ENCODE assay signal across 10 cellular contexts in genomic region chr6:121652726-121653623, GRCh38.
DNase-seq lines count a peak whose midpoint lies in the region; ATAC-seq and TF ChIP-seq lines count a peak whose summit lies in the region.
"Had no signal": no experiment of that assay in that cellular context is flagged by ENCODE, and none has a peak within 500 bp of the region (broad histone marks: within the 10 kb centered on the region; RNA-seq: fewer than 3 reads in every experiment).

No MANE protein-coding gene starts in this region.

- H3K9ac ChIP-seq in DND-41 (ENCODE audit: low read depth, low read length) (peak overlapping the region; percentile 40), fibroblast of lung (ENCODE audit: insufficient read depth, low read length) (no peak overlapping the region)

- H3K79me2 ChIP-seq in DND-41 (ENCODE audit: insufficient read depth, low read length) (no peaks in the 10 kb centered on the region), fibroblast of lung (ENCODE audit: control insufficient read depth, insufficient read depth, low read length) (no peaks in the 10 kb centered on the region)

- DNase-seq in DND-41 (no peak), NOMO-1 treated with DMSO at 0.1 percent for 48 hours (lab: John Stamatoyannopoulos, UW; ENCODE audit: unreplicated experiment) (peak; percentile 64), fibroblast of lung (ENCODE audit: low read depth in 2 of 2) (peak; percentile 81 to 92), psoas muscle (no peak), NCI-H1436 treated with DMSO at 0.1 percent for 48 hours (lab: John Stamatoyannopoulos, UW) (no peak)
- no peak for DNase-seq in central memory CD4-positive, alpha-beta T cell
- DNase-seq: activated T-cell treated with anti-CD3 and anti-CD28 coated beads, Interleukin-2, amount 50 U/mL, for 1 hour; NCI-H526 had no signal

- intact Hi-C loops in psoas muscle (cut with DNase I) = loop anchor here in 1 of 2 donors (5.0 kb wide), 2 partner anchors 194 to 216 kb away; partner anchors contain the start of gene GJA1

- H3K27ac ChIP-seq in DND-41 (ENCODE audit: low read length) = peak overlapping the region; percentile 92
- no peak overlapping the region for H3K27ac ChIP-seq in fibroblast of lung (ENCODE audit: insufficient read depth, low read length)
- peak overlapping the region; percentile 32 for H3K27ac ChIP-seq in psoas muscle

- peak overlapping the region; percentile 48 for H2AFZ ChIP-seq in DND-41 (ENCODE audit: low read depth, low read length)
- H2AFZ ChIP-seq in fibroblast of lung (ENCODE audit: low read length) = no peak overlapping the region

- H3K4me3 ChIP-seq in DND-41 (ENCODE audit: low read depth in 1 of 2, low read length in 2 of 2) (0 out of 4 replicates have a peak overlapping the region, but pooled peaks of 1 of the 2 experiments have one; percentile 3), fibroblast of lung (replicated peaks in 1 of 4; ENCODE audit: control extremely low read depth in 1 of 4, insufficient read depth in 1 of 4, low read depth in 3 of 4, low read length in 4 of 4) (no peak overlapping the region), psoas muscle (no peak overlapping the region)

- H4K20me1 ChIP-seq in DND-41 (ENCODE audit: insufficient read depth, low read length) (no peaks in the 10 kb centered on the region), fibroblast of lung (ENCODE audit: control insufficient read depth, extremely low read depth, insufficient read depth, low read length) (no peaks in the 10 kb centered on the region)

- TF ChIP-seq CTCF in DND-41 (IDR thresholded peaks at IDR 0.05; ENCODE audit: borderline replicate concordance, extremely low read depth, low read length, poor library complexity, severe bottlenecking) (no peak), fibroblast of lung (conservative IDR thresholded peaks at IDR 0.05 in 1 of 2, IDR thresholded peaks at IDR 0.05 in 1 of 2; ENCODE audit: low read depth in 1 of 2, low read length in 2 of 2) (no peak), psoas muscle (IDR thresholded peaks at IDR 0.05) (no peak)

- peaks cover 59% of the 10 kb centered on the region for H3K4me1 ChIP-seq in DND-41 (ENCODE audit: insufficient read depth, low read length)
- H3K4me1 ChIP-seq in fibroblast of lung (ENCODE audit: control insufficient read depth, extremely low read depth, insufficient read depth, low read length) = peaks cover 3% of the 10 kb centered on the region
- no peaks in the 10 kb centered on the region for H3K4me1 ChIP-seq in psoas muscle

- no peaks in the 10 kb centered on the region for H3K9me3 ChIP-seq in DND-41 (ENCODE audit: insufficient read depth, low read length, severe bottlenecking)
- no peaks in the 10 kb centered on the region for H3K9me3 ChIP-seq in fibroblast of lung (ENCODE audit: control insufficient read depth, insufficient read depth, low read depth, low read length)
- no peaks in the 10 kb centered on the region for H3K9me3 ChIP-seq in psoas muscle

- WGBS in psoas muscle, 3 donors = 53 to 64% (median 59%) methylated on average over 7 of the region's 7 CpGs

- ATAC-seq in DND-41 (ENCODE audit: insufficient read depth, low read depth) (no peak), psoas muscle (peak in 1 of 4 donors; percentile 68), GM21390 (IDR thresholded peaks at IDR 0.05; ENCODE audit: unreplicated experiment) (no peak), HG03457 (IDR thresholded peaks at IDR 0.05; ENCODE audit: unreplicated experiment) (no peak)

- H3K4me2 ChIP-seq in DND-41 (ENCODE audit: insufficient read depth, low read length) (peak overlapping the region; percentile 52), fibroblast of lung (ENCODE audit: extremely low read depth, insufficient read depth, low read length) (peak overlapping the region; percentile 6)

- no peaks in the 10 kb centered on the region for H3K36me3 ChIP-seq in DND-41 (ENCODE audit: insufficient read depth, low read length)
- no peaks in the 10 kb centered on the region for H3K36me3 ChIP-seq in fibroblast of lung (ENCODE audit: control insufficient read depth, insufficient read depth, low read length)
- H3K36me3 ChIP-seq in psoas muscle (ENCODE audit: insufficient read depth in 1 of 2, low read depth in 1 of 2) = no peaks in the 10 kb centered on the region

- H3K27me3 ChIP-seq in DND-41 (ENCODE audit: insufficient read depth, low read length, poor library complexity) (no peaks in the 10 kb centered on the region), fibroblast of lung (ENCODE audit: control insufficient read depth, insufficient read depth, low read length) (no peaks in the 10 kb centered on the region), psoas muscle (ENCODE audit: insufficient read depth in 3 of 3, low read length in 2 of 3) (no peaks in the 10 kb centered on the region)

Comparison
In these comparisons a context has a peak if more than half of its experiments do, and no peak if none do; other contexts are left out.
1. DNase-seq: peak in NOMO-1 treated with DMSO at 0.1 percent for 48 hours (single experiment) and fibroblast of lung (2 of 2); none in DND-41 (single experiment), psoas muscle (0 of 2), NCI-H1436 treated with DMSO at 0.1 percent for 48 hours (single experiment) and central memory CD4-positive, alpha-beta T cell (single experiment).